ENCODE assay signal across 14 cellular contexts in genomic region chr2:227881866-227882517, GRCh38. TPM values are rescaled to one million over a fixed set of nuclear protein-coding genes. Genes with fewer than 3 reads are reported as not detected.
DNase-seq lines count a peak whose midpoint lies in the region; ATAC-seq and TF ChIP-seq lines count a peak whose summit lies in the region.
"Had no signal": no experiment of that assay in that cellular context is flagged by ENCODE, and none has a peak within 500 bp of the region (broad histone marks: within the 10 kb centered on the region; RNA-seq: fewer than 3 reads in every experiment).

No MANE protein-coding gene starts in this region.

- H3K4me1 ChIP-seq in liver (ENCODE audit: control insufficient read depth in 4 of 4, insufficient read depth in 4 of 4, low read length in 3 of 4), result no peaks in the 10 kb centered on the region
- H3K4me1 ChIP-seq: prostate gland had no signal

- TF ChIP-seq RAD21 in liver (IDR thresholded peaks at IDR 0.05), result no peak

- no peaks in the 10 kb centered on the region for H3K9me3 ChIP-seq in liver (ENCODE audit: control insufficient read depth in 4 of 4, low read length in 3 of 4)
- H3K9me3 ChIP-seq: prostate gland had no signal

- H3K36me3 ChIP-seq in liver (ENCODE audit: control insufficient read depth in 4 of 4, insufficient read depth in 3 of 4, low read depth in 1 of 4, low read length in 3 of 4), result no peaks in the 10 kb centered on the region
- H3K36me3 ChIP-seq: prostate gland had no signal

- peak; percentile 2 for DNase-seq in MV-4-11 (lab: John Stamatoyannopoulos, UW)
- DNase-seq in C1 segment of cervical spinal cord (lab: John Stamatoyannopoulos, UW), result no peak
- no peak for DNase-seq in omental fat pad (ENCODE audit: low spot score)
- DNase-seq in GOT3 (lab: John Stamatoyannopoulos, UW), result no peak
- no peak for DNase-seq in NAMALWA (ENCODE audit: low spot score)
- DNase-seq: activated T-cell treated with anti-CD3 and anti-CD28 coated beads, Interleukin-2, amount 50 U/mL, for 48 hours; cerebellar nuclear complex; DMS79; left ventricle myocardium superior; T1000 had no signal

- ATAC-seq in GM18858 (IDR thresholded peaks at IDR 0.05; ENCODE audit: unreplicated experiment), result peak; percentile 86
- ATAC-seq in HG02623 (IDR thresholded peaks at IDR 0.05; ENCODE audit: unreplicated experiment), result peak; percentile 76
- no peak for ATAC-seq in omental fat pad (ENCODE audit: low FRiP score)
- ATAC-seq: left ventricle myocardium superior had no signal

- H3K27ac ChIP-seq in liver (ENCODE audit: low read depth in 1 of 2, low read length in 2 of 2), result no peak overlapping the region
- H3K27ac ChIP-seq: prostate gland had no signal

- no peaks in the 10 kb centered on the region for H3K27me3 ChIP-seq in liver (ENCODE audit: control insufficient read depth in 4 of 4, insufficient read depth in 4 of 4, low read length in 3 of 4)

- peak overlapping the region in 1 of 2 donors; percentile 20 for H3K9ac ChIP-seq in liver (ENCODE audit: low read depth in 1 of 2, low read length in 2 of 2)

- TF ChIP-seq CTCF in liver (IDR thresholded peaks at IDR 0.05; ENCODE audit: low read depth, low read length, missing input control), result no peak
- no peak for TF ChIP-seq CTCF in omental fat pad (IDR thresholded peaks at IDR 0.05)

- peak overlapping the region in 1 of 3 donors; percentile 10 for H3K4me3 ChIP-seq in liver (ENCODE audit: low read depth in 1 of 3, low read length in 3 of 3)
- H3K4me3 ChIP-seq: prostate gland had no signal

- 63% methylated on average over 4 of the region's 4 CpGs for WGBS in liver

TF ChIP-seq in liver, 16 proteins besides CTCF, POLR2A, EP300 and RAD21:
- TF ChIP-seq FOXA2 (IDR thresholded peaks at IDR 0.05), result peak; percentile 49
- no peak for TF ChIP-seq TAF1 (conservative IDR thresholded peaks at IDR 0.05)
- TF ChIP-seq EGR1 (IDR thresholded peaks at IDR 0.05; ENCODE audit: low read depth in 2 of 2), result no peak
- TF ChIP-seq, protein P1, sequence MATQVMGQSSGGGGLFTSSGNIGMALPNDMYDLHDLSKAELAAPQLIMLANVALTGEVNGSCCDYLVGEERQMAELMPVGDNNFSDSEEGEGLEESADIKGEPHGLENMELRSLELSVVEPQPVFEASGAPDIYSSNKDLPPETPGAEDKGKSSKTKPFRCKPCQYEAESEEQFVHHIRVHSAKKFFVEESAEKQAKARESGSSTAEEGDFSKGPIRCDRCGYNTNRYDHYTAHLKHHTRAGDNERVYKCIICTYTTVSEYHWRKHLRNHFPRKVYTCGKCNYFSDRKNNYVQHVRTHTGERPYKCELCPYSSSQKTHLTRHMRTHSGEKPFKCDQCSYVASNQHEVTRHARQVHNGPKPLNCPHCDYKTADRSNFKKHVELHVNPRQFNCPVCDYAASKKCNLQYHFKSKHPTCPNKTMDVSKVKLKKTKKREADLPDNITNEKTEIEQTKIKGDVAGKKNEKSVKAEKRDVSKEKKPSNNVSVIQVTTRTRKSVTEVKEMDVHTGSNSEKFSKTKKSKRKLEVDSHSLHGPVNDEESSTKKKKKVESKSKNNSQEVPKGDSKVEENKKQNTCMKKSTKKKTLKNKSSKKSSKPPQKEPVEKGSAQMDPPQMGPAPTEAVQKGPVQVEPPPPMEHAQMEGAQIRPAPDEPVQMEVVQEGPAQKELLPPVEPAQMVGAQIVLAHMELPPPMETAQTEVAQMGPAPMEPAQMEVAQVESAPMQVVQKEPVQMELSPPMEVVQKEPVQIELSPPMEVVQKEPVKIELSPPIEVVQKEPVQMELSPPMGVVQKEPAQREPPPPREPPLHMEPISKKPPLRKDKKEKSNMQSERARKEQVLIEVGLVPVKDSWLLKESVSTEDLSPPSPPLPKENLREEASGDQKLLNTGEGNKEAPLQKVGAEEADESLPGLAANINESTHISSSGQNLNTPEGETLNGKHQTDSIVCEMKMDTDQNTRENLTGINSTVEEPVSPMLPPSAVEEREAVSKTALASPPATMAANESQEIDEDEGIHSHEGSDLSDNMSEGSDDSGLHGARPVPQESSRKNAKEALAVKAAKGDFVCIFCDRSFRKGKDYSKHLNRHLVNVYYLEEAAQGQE (IDR thresholded peaks at IDR 0.05), result no peak

RNA-seq across cellular contexts. Expression of gene DAW1, which starts 10.6 kb away (rescaled TPM):
- total RNA-seq in liver, result not detected
- polyA plus RNA-seq in liver, result not detected
- 10 to 100 TPM in 1 of 4 donors, 1 to 10 TPM in 1, not detected in 2; 1.9 to 11.0 TPM for total RNA-seq in omental fat pad
- total RNA-seq: left ventricle myocardium superior had no signal
